In genomic region chr18:25561923-25562322, GRCh38 we compare ENCODE assay signal across 8 cellular contexts.
DNase-seq lines count a peak whose midpoint lies in the region; TF ChIP-seq lines count a peak whose summit lies in the region.

No MANE protein-coding gene starts in this region.

- H3K4me3 ChIP-seq in coronary artery = no peak overlapping the region

- no peak for TF ChIP-seq CTCF in coronary artery (IDR thresholded peaks at IDR 0.05)

- peak; percentile 3 for DNase-seq in COLO829 (ENCODE audit: low spot score)
- DNase-seq in H4 (ENCODE audit: low spot score) = peak; percentile 14
- DNase-seq in SW480 (ENCODE audit: low spot score) = peak; percentile 10
- peak; percentile 38 for DNase-seq in iris pigment epithelial cell (ENCODE audit: low read depth)
- DNase-seq in DMS114 treated with DMSO at 0.1 percent for 48 hours (lab: John Stamatoyannopoulos, UW; ENCODE audit: unreplicated experiment) = no peak
- DNase-seq in DMS79 (lab: John Stamatoyannopoulos, UW) = no peak
- DNase-seq in coronary artery (ENCODE audit: low spot score) = no peak
- DNase-seq in NCI-H2227 (lab: John Stamatoyannopoulos, UW; ENCODE audit: unreplicated experiment) = no peak

- H3K27ac ChIP-seq in coronary artery = no peak overlapping the region

Comparison
In these comparisons a context has a peak if more than half of its experiments do, and no peak if none do; other contexts are left out.
1. DNase-seq: peak in COLO829 (single experiment), H4 (single experiment), SW480 (single experiment) and iris pigment epithelial cell (single experiment); none in DMS114 treated with DMSO at 0.1 percent for 48 hours (single experiment), DMS79 (single experiment), coronary artery (single experiment) and NCI-H2227 (single experiment).